20 cellular contexts compared by ENCODE assay signal in genomic region chr5:74067748-74068541, GRCh38.
DNase-seq lines count a peak whose midpoint lies in the region; ATAC-seq and TF ChIP-seq lines count a peak whose summit lies in the region.
"Had no signal": no experiment of that assay in that cellular context is flagged by ENCODE, and none has a peak within 500 bp of the region (broad histone marks: within the 10 kb centered on the region; RNA-seq: fewer than 3 reads in every experiment).

No MANE protein-coding gene starts in this region.

- no peaks in the 10 kb centered on the region for H3K9me2 ChIP-seq in GM23248 (ENCODE audit: insufficient read depth)

- no peaks in the 10 kb centered on the region for H4K20me1 ChIP-seq in GM23248 (ENCODE audit: insufficient read depth)

- H3K4me1 ChIP-seq in GM23248 (ENCODE audit: insufficient read depth), result peaks cover 20% of the 10 kb centered on the region
- H3K4me1 ChIP-seq in RWPE2 (ENCODE audit: insufficient read depth, poor library complexity, severe bottlenecking), result peaks cover 29% of the 10 kb centered on the region

- no peak overlapping the region for H3K4me2 ChIP-seq in GM23248 (ENCODE audit: unreplicated experiment)
- H3K4me2 ChIP-seq: KMS-11 had no signal

- no peaks in the 10 kb centered on the region for H3K9me3 ChIP-seq in GM23248 (ENCODE audit: low read depth)
- H3K9me3 ChIP-seq in RWPE2 (ENCODE audit: severe bottlenecking), result no peaks in the 10 kb centered on the region
- H3K9me3 ChIP-seq: Caco-2 had no signal

- H3K27ac ChIP-seq in GM23248, result no peak overlapping the region
- peak overlapping the region; percentile 25 for H3K27ac ChIP-seq in RWPE2 (ENCODE audit: poor library complexity, severe bottlenecking)
- H3K27ac ChIP-seq: KMS-11 had no signal

- DNase-seq in A172 (ENCODE audit: low spot score) (peak; percentile 70), GM23248 (peak; percentile 7), RWPE2 (ENCODE audit: low spot score) (no peak), myocyte (ENCODE audit: low read depth) (peak; percentile 69), 8988T (no peak), middle frontal gyrus (ENCODE audit: extremely low spot score, low spot score) (no peak), cortex of kidney (lab: John Stamatoyannopoulos, UW) (no peak), SHP77 (lab: John Stamatoyannopoulos, UW) (no peak)
- DNase-seq: activated CD4-positive, alpha-beta memory T cell treated with anti-CD3 and anti-CD28 coated beads for 36 hours; activated T-cell treated with anti-CD3 and anti-CD28 coated beads, Interleukin-2, amount 50 U/mL, for 1 hour; Caco-2; GF-D8; glutamatergic neuron; immature natural killer cell; NCI-H2171; nephron progenitor cell; stimulated activated naive CD4-positive, alpha-beta T cell treated with Interleukin-2 at 50 U/mL for 16 hours; T-cell had no signal

- H3K4me3 ChIP-seq in GM23248 (no peak overlapping the region), RWPE2 (ENCODE audit: severe bottlenecking) (no peak overlapping the region)

- peak; percentile 70 for ATAC-seq in RWPE2 (ENCODE audit: low read depth)
- ATAC-seq: activated naive CD4-positive, alpha-beta T cell treated with anti-CD3 and anti-CD28 coated beads, Interleukin-2, amount 50 U/mL, for 72 hours; T-cell had no signal

- no peak overlapping the region for H2AFZ ChIP-seq in GM23248

- H3K36me3 ChIP-seq in GM23248 (ENCODE audit: low read depth), result no peaks in the 10 kb centered on the region
- no peaks in the 10 kb centered on the region for H3K36me3 ChIP-seq in RWPE2 (ENCODE audit: low read depth)

- 62 to 70% methylated on average over 5 of the region's 5 CpGs for WGBS in GM23248 (ENCODE audit: low coverage in 1 of 2, low lambda C conversion rate in 2 of 2, missing lambda C conversion rate in 2 of 2), 2 experiments

- H3K27me3 ChIP-seq in GM23248 (replicated peaks; ENCODE audit: insufficient read depth) (no peaks in the 10 kb centered on the region), RWPE2 (ENCODE audit: insufficient read depth, poor library complexity, severe bottlenecking) (no peaks in the 10 kb centered on the region)

- no peaks in the 10 kb centered on the region for H3K79me2 ChIP-seq in GM23248 (ENCODE audit: insufficient read depth)

- no peak overlapping the region for H3K9ac ChIP-seq in GM23248
- H3K9ac ChIP-seq: KMS-11 had no signal

- peaks cover 18% of the 10 kb centered on the region for H3F3A ChIP-seq in GM23248 (ENCODE audit: insufficient read depth)

- in situ Hi-C loops in GM23248 (cut with MboI), result no loop called here

- TF ChIP-seq CTCF in RWPE2 (IDR thresholded peaks at IDR 0.05; ENCODE audit: poor library complexity, severe bottlenecking), result no peak

Comparison
In these comparisons a context has a peak if more than half of its experiments do, and no peak if none do; other contexts are left out.
1. DNase-seq: peak in A172 (single experiment), GM23248 (single experiment) and myocyte (single experiment); none in RWPE2 (single experiment), 8988T (single experiment), middle frontal gyrus (single experiment), cortex of kidney (single experiment) and SHP77 (0 of 2).